ENCODE assay signal across 22 cellular contexts in genomic region chr11:9516113-9516512, GRCh38. TPM values are rescaled to one million over a fixed set of nuclear protein-coding genes. Genes with fewer than 3 reads are reported as not detected.
A peak's percentile ranks its signal among the peaks of the same experiment; 100 is the strongest.
DNase-seq lines count a peak whose midpoint lies in the region; ATAC-seq, FAIRE-seq and TF ChIP-seq lines count a peak whose summit lies in the region.
"Had no signal": no experiment of that assay in that cellular context is flagged by ENCODE, and none has a peak within 500 bp of the region (broad histone marks: within the 10 kb centered on the region; RNA-seq: fewer than 3 reads in every experiment).

No MANE protein-coding gene starts in this region.

- H3F3A ChIP-seq in neural cell (ENCODE audit: insufficient read depth, low read length, poor library complexity, severe bottlenecking): no peaks in the 10 kb centered on the region

- intact Hi-C loops in K562 (cut with micrococcal nuclease): no loop called here

- no peak for ATAC-seq in K562
- ATAC-seq in HG03354 (IDR thresholded peaks at IDR 0.05; ENCODE audit: poor library complexity, severe bottlenecking, unreplicated experiment): no peak
- no peak for ATAC-seq in GM18502 (IDR thresholded peaks at IDR 0.05; ENCODE audit: poor library complexity, unreplicated experiment)

- WGBS in K562 (ENCODE audit: insufficient coverage, low coverage, missing lambda C conversion rate): 93% methylated on average over 4 of the region's 4 CpGs

- H3K36me3 ChIP-seq in K562 (ENCODE audit: control insufficient read depth, insufficient read depth, low read length): peaks cover 50% of the 10 kb centered on the region
- peaks cover 4% of the 10 kb centered on the region for H3K36me3 ChIP-seq in neural cell (ENCODE audit: insufficient read depth, low read length)

- H3K4me2 ChIP-seq in K562 (ENCODE audit: insufficient read depth, low read length): no peak overlapping the region
- no peak overlapping the region for H3K4me2 ChIP-seq in neural cell (ENCODE audit: low read length)

- TF ChIP-seq EP300 in K562 (IDR thresholded peaks at IDR 0.05; ENCODE audit: low read length): no peak
- peak; percentile 38 for TF ChIP-seq EP300 in neural cell (conservative IDR thresholded peaks at IDR 0.05; ENCODE audit: poor library complexity, severe bottlenecking)

- FAIRE-seq in HTR-8/SVneo (lab: Jason Lieb, UNC): peak; percentile 20
- no peak for FAIRE-seq in K562 (lab: Jason Lieb, UNC)

- H3K4me3 ChIP-seq in K562: no peak overlapping the region
- no peak overlapping the region for H3K4me3 ChIP-seq in neural cell (ENCODE audit: low read length)
- H3K4me3 ChIP-seq: MG63, prostate gland, skin epidermis, vagina had no signal

- H3K27me3 ChIP-seq in K562 (ENCODE audit: control insufficient read depth in 2 of 2, insufficient read depth in 2 of 2, low read length in 2 of 2): no peaks in the 10 kb centered on the region
- H3K27me3 ChIP-seq in neural cell (ENCODE audit: insufficient read depth, low read depth, low read length): no peaks in the 10 kb centered on the region
- H3K27me3 ChIP-seq: MG63, vagina had no signal

- H2AFZ ChIP-seq in K562 (ENCODE audit: low read depth, low read length) (no peak overlapping the region), neural cell (ENCODE audit: low read depth, low read length) (no peak overlapping the region)

- TF ChIP-seq RAD21 in K562 (CRISPR knock-in tag; conservative IDR thresholded peaks at IDR 0.05 in 1 of 2, IDR thresholded peaks at IDR 0.05 in 1 of 2): no peak
- TF ChIP-seq RAD21 in neural cell (conservative IDR thresholded peaks at IDR 0.05): no peak

- no peak for TF ChIP-seq CTCF in K562 (IDR thresholded peaks at IDR 0.05 in 2 of 3, conservative IDR thresholded peaks at IDR 0.05 in 1 of 3; ENCODE audit: insufficient read depth in 2 of 3, low read depth in 1 of 3, low read length in 3 of 3)
- no peak for TF ChIP-seq CTCF in neural cell (IDR thresholded peaks at IDR 0.05; ENCODE audit: poor library complexity, severe bottlenecking)

- peak; percentile 12 for DNase-seq in activated CD4-positive, alpha-beta T cell treated with anti-CD3 and anti-CD28 coated beads for 48 hours
- DNase-seq in activated CD4-positive, alpha-beta T cell treated with anti-CD3 and anti-CD28 coated beads, Interleukin-2, amount 50 U/mL, for 4 hours: no peak
- DNase-seq in HTR-8/SVneo (ENCODE audit: insufficient read length, low spot score) (no peak), K562 (ENCODE audit: extremely low read depth in 1 of 4, low spot score in 3 of 4) (no peak), ureter (ENCODE audit: low spot score) (no peak)
- DNase-seq: activated CD4-positive, CD25-positive, alpha-beta regulatory T cell treated with anti-CD3 and anti-CD28 coated beads, Interleukin-2, amount 50 U/mL, for 72 hours; activated gamma-delta T cell treated with Interleukin-2 at 50 U/mL for 16 hours; amniotic stem cell; C1 segment of cervical spinal cord; DMS79; foreskin fibroblast; MG63; NCI-H1694; NCI-H510A treated with DMSO at 0.1 percent for 48 hours; nephron progenitor cell; stimulated activated CD4-positive, alpha-beta T cell treated with anti-CD3 and anti-CD28 coated beads, Interleukin-4, amount 100 ng/mL, for 4 hours had no signal

- H3K9me2 ChIP-seq in neural cell (ENCODE audit: insufficient read depth, low read length): no peaks in the 10 kb centered on the region

- H4K20me1 ChIP-seq in K562 (replicated peaks; ENCODE audit: control insufficient read depth, insufficient read depth, low read length) (no peaks in the 10 kb centered on the region), neural cell (ENCODE audit: insufficient read depth) (no peaks in the 10 kb centered on the region)

- no peak overlapping the region for H3K27ac ChIP-seq in K562 (ENCODE audit: extremely low read depth, low read depth, low read length)
- peak overlapping the region; percentile 30 for H3K27ac ChIP-seq in neural cell (ENCODE audit: low read length)
- H3K27ac ChIP-seq: prostate gland, skin epidermis, vagina had no signal

- H3K4me1 ChIP-seq in K562 (replicated peaks in 1 of 2; ENCODE audit: control insufficient read depth in 2 of 2, insufficient read depth in 2 of 2, low read length in 2 of 2): no peaks in the 10 kb centered on the region; a peak in 1 of 5 replicates
- H3K4me1 ChIP-seq: prostate gland, vagina had no signal

- CTCF ChIA-PET in K562 (lab: Yijun Ruan, JAX; ENCODE audit: low intra/inter-chr PET ratio): no interaction called here

- BruUV-seq in K562 (replicated peaks; lab: Mats Ljungman, UMichigan): no TSS peak

- no peak for TF ChIP-seq POLR2A in K562 (conservative IDR thresholded peaks at IDR 0.05)

- no peaks in the 10 kb centered on the region for H3K9me3 ChIP-seq in K562 (replicated peaks; ENCODE audit: control insufficient read depth, insufficient read depth, low read depth, low read length)
- H3K9me3 ChIP-seq in neural cell (ENCODE audit: low read length): no peaks in the 10 kb centered on the region
- H3K9me3 ChIP-seq: MG63, prostate gland, vagina had no signal

- H3K9ac ChIP-seq in K562 (ENCODE audit: insufficient read depth in 1 of 2, low read depth in 2 of 2, low read length in 2 of 2) (no peak overlapping the region), neural cell (ENCODE audit: low read length) (no peak overlapping the region)

- H3K9me1 ChIP-seq in K562 (ENCODE audit: control insufficient read depth, insufficient read depth, low read length): no peaks in the 10 kb centered on the region

- in situ Hi-C loops in K562 (cut with MboI): no loop called here

- POLR2A ChIA-PET in K562 (lab: Yijun Ruan, JAX): interaction anchor here (1.1 to 1.6 kb wide), 2 partner anchors 13 to 16 kb away, joined by 3 to 5 read pairs; no protein-coding TSS in a partner anchor

- H3K79me2 ChIP-seq in K562 (ENCODE audit: control insufficient read depth, insufficient read depth, low read length) (no peaks in the 10 kb centered on the region), neural cell (replicated peaks; ENCODE audit: insufficient read depth, low read length) (no peaks in the 10 kb centered on the region)

TF ChIP-seq in K562, 482 proteins besides CTCF, POLR2A, EP300 and RAD21:
- TF ChIP-seq RFX1 (IDR thresholded peaks at IDR 0.05) (peak; percentile 89), ZC3H4 (CRISPR knock-in tag; IDR thresholded peaks at IDR 0.05; ENCODE audit: borderline replicate concordance) (no peak)
TF ChIP-seq in K562: peak in this region for 1.

TF ChIP-seq in neural cell, 6 proteins besides CTCF, POLR2A, EP300 and RAD21:
- TF ChIP-seq POLR2AphosphoS5 (IDR thresholded peaks at IDR 0.05) (peak; percentile 37), EZH2 (IDR thresholded peaks at IDR 0.05; ENCODE audit: borderline replicate concordance, insufficient read depth, low read length, poor library complexity, severe bottlenecking) (no peak)
TF ChIP-seq in neural cell: peak in this region for 1.

RNA-seq across cellular contexts. Expression of gene ZNF143, which starts 55.3 kb away (rescaled TPM):
- total RNA-seq in K562 (2011; cell fraction: chromatin; rRNA removed; ENCODE audit: low replicate concordance): 85.5 and 119 TPM in 2 replicates
- total RNA-seq in K562 (2011; cell fraction: nucleolus; rRNA removed): 30.0 and 35.1 TPM in 2 replicates
- 53.7 and 56.1 TPM in 2 replicates for total RNA-seq in K562 (2011; cell fraction: nucleoplasm; rRNA removed)
- total RNA-seq in K562 (2014; rRNA removed) (17.3 and 23.6 TPM in 2 replicates), K562 (2014; rRNA removed; fragmentation: Illumina TruSeq; extraction: Trizol) (29.8 and 32.9 TPM in 2 replicates), K562 (2015; rRNA removed; fragmentation: Illumina TruSeq; extraction: Trizol) (25.6 and 27.1 TPM in 2 replicates), K562 (2021) (26.2 and 30.4 TPM in 2 replicates), ureter (19.9 TPM)
- polyA plus RNA-seq in K562 (2011; rRNA removed) (55.6 and 58.5 TPM in 2 replicates), K562 (2014; fragmentation: Illumina TruSeq; extraction: Trizol) (21.5 and 28.2 TPM in 2 replicates), K562 (2014; fragmentation: Nextera tagmentation; extraction: Ambion mirVana) (10 to 100 TPM; 18.4 to 34.4 TPM), K562 (2014; rRNA removed) (16.8 and 19.8 TPM in 2 replicates), neural cell (14.8 and 18.9 TPM in 2 replicates)
- polyA plus RNA-seq in K562 (2011; cell fraction: cytosol; rRNA removed): 52.1 and 62.9 TPM in 2 replicates
- 28.2 and 34.4 TPM in 2 replicates for polyA plus RNA-seq in K562 (2011; cell fraction: nucleus; rRNA removed)
- polyA plus RNA-seq in K562 (2012): 15.1 and 22.0 TPM in 2 replicates
- 137 and 171 TPM in 2 replicates for polyA minus RNA-seq in K562 (2011; rRNA and poly(A)+ RNA removed)
- 34.4 and 36.6 TPM in 2 replicates for polyA minus RNA-seq in K562 (2011; cell fraction: cytosol; rRNA and poly(A)+ RNA removed)
- polyA minus RNA-seq in K562 (2011; cell fraction: nucleus; rRNA and poly(A)+ RNA removed): 23.7 and 43.3 TPM in 2 replicates
- 31.2 and 36.7 TPM in 2 replicates for polyA minus RNA-seq in neural cell

RNA-seq across cellular contexts. Expression of gene WEE1, which starts 57.4 kb away (rescaled TPM):
- 78.0 and 216 TPM in 2 replicates for total RNA-seq in K562 (2011; cell fraction: chromatin; rRNA removed; ENCODE audit: low replicate concordance)
- 51.9 and 57.0 TPM in 2 replicates for total RNA-seq in K562 (2011; cell fraction: nucleolus; rRNA removed)
- total RNA-seq in K562 (2011; cell fraction: nucleoplasm; rRNA removed): 101 and 161 TPM in 2 replicates
- 62.9 and 66.8 TPM in 2 replicates for total RNA-seq in K562 (2014; rRNA removed)
- 73.2 and 80.9 TPM in 2 replicates for total RNA-seq in K562 (2014; rRNA removed; fragmentation: Illumina TruSeq; extraction: Trizol)
- total RNA-seq in K562 (2015; rRNA removed; fragmentation: Illumina TruSeq; extraction: Trizol): 61.6 and 67.4 TPM in 2 replicates
- 82.1 and 82.7 TPM in 2 replicates for total RNA-seq in K562 (2021)
- polyA plus RNA-seq in K562 (2011; rRNA removed): 81.2 and 99.0 TPM in 2 replicates
- polyA plus RNA-seq in K562 (2011; cell fraction: cytosol; rRNA removed): 20.1 and 32.8 TPM in 2 replicates
- 77.6 and 91.0 TPM in 2 replicates for polyA plus RNA-seq in K562 (2011; cell fraction: nucleus; rRNA removed)
- 34.8 and 46.6 TPM in 2 replicates for polyA plus RNA-seq in K562 (2012)
- 73.7 and 93.4 TPM in 2 replicates for polyA plus RNA-seq in K562 (2014; fragmentation: Illumina TruSeq; extraction: Trizol)
- 10 to 100 TPM; 21.9 to 30.6 TPM for polyA plus RNA-seq in K562 (2014; fragmentation: Nextera tagmentation; extraction: Ambion mirVana)
- polyA plus RNA-seq in K562 (2014; rRNA removed): 51.3 and 53.9 TPM in 2 replicates
- polyA minus RNA-seq in K562 (2011; rRNA and poly(A)+ RNA removed): 121 and 129 TPM in 2 replicates
- 28.7 and 41.6 TPM in 2 replicates for polyA minus RNA-seq in K562 (2011; cell fraction: cytosol; rRNA and poly(A)+ RNA removed)
- polyA minus RNA-seq in K562 (2011; cell fraction: nucleus; rRNA and poly(A)+ RNA removed): 75.3 and 97.9 TPM in 2 replicates
- polyA plus RNA-seq in neural cell: 8.4 and 16.0 TPM in 2 replicates
- polyA minus RNA-seq in neural cell: 10.2 and 11.0 TPM in 2 replicates
- 65.3 TPM for total RNA-seq in ureter
